ENCODE assay signal across 36 cellular contexts in genomic region chr5:76137887-76138542, GRCh38. TPM values are rescaled to one million over a fixed set of nuclear protein-coding genes. Genes with fewer than 3 reads are reported as not detected.
"Had no signal": no experiment of that assay in that cellular context is flagged by ENCODE, and none has a peak within 500 bp of the region (broad histone marks: within the 10 kb centered on the region; RNA-seq: fewer than 3 reads in every experiment).

No MANE protein-coding gene starts in this region.

- DNase-seq: activated B cell treated with CpG ODN at 0.5 μM for 24 hours; activated CD4-positive, alpha-beta memory T cell treated with anti-CD3 and anti-CD28 coated beads for 36 hours; activated CD4-positive, alpha-beta T cell treated with anti-CD3 and anti-CD28 coated beads for 4 hours; activated CD4-positive, alpha-beta T cell treated with anti-CD3 and anti-CD28 coated beads, Interleukin-2, amount 10 ng/mL, durations not matched to agents 7 days and 5 days; activated CD4-positive, CD25-positive, alpha-beta regulatory T cell treated with anti-CD3 and anti-CD28 coated beads, Interleukin-2, amount 50 U/mL, for 72 hours; activated CD8-positive, alpha-beta memory T cell treated with anti-CD3 and anti-CD28 coated beads, Interleukin-2, amount 50 U/mL, for 4 hours; activated CD8-positive, alpha-beta T cell treated with anti-CD3 and anti-CD28 coated beads for 36 hours; activated effector memory CD4-positive, alpha-beta T cell treated with anti-CD3 and anti-CD28 coated beads, Interleukin-2, amount 50 U/mL, for 16 hours; activated gamma-delta T cell treated with Interleukin-2 at 50 U/mL for 16 hours; activated naive CD4-positive, alpha-beta T cell; activated naive CD4-positive, alpha-beta T cell treated with anti-CD3 and anti-CD28 coated beads for 36 hours; activated naive CD4-positive, alpha-beta T cell treated with anti-CD3 and anti-CD28 coated beads, Interleukin-2, amount 50 U/mL, for 16 hours; activated naive CD8-positive, alpha-beta T cell treated with anti-CD3 and anti-CD28 coated beads for 36 hours; activated T-cell treated with anti-CD3 and anti-CD28 coated beads for 4 hours; activated T-cell treated with anti-CD3 and anti-CD28 coated beads, Interleukin-2, amount 50 U/mL, for 1 hour; activated T-cell treated with anti-CD3 and anti-CD28 coated beads, Interleukin-2, amount 50 U/mL, for 4 hours; activated T-cell treated with anti-CD3 and anti-CD28 coated beads, Interleukin-2, amount 50 U/mL, for 72 hours; adrenal gland; amniotic stem cell; aorta; caudate nucleus; cerebellar nuclear complex; T-helper 1 cell; T-helper 2 cell; T-helper 9 cell had no signal

- H3K27me3 ChIP-seq: adrenal gland had no signal

- H3K9me3 Mint-ChIP-seq: activated B cell treated with CpG ODN at 0.5 μM for 24 hours; activated CD4-positive, alpha-beta memory T cell treated with anti-CD3 and anti-CD28 coated beads for 36 hours; activated CD4-positive, alpha-beta T cell treated with anti-CD3 and anti-CD28 coated beads, Interleukin-2, amount 10 ng/mL, durations not matched to agents 7 days and 5 days; activated CD8-positive, alpha-beta T cell treated with anti-CD3 and anti-CD28 coated beads for 36 hours; activated naive CD4-positive, alpha-beta T cell treated with anti-CD3 and anti-CD28 coated beads for 36 hours; activated naive CD4-positive, alpha-beta T cell treated with anti-CD3 and anti-CD28 coated beads, Interleukin-2, amount 50 U/mL, for 72 hours; activated naive CD8-positive, alpha-beta T cell treated with anti-CD3 and anti-CD28 coated beads for 36 hours; activated T-cell treated with anti-CD3 and anti-CD28 coated beads, Interleukin-2, amount 50 U/mL, for 4 hours; activated T-cell treated with anti-CD3 and anti-CD28 coated beads, Interleukin-2, amount 50 U/mL, for 72 hours; activated T-helper 1 cell treated with anti-CD3 and anti-CD28 coated beads, Interleukin-12 subunit alpha, Interleukin-12 subunit beta, Interleukin-2, Interleukin-4 antibody, amounts not matched to agents 30 ng/mL and 10 ng/mL and 1 ng/mL, durations not matched to agents 14 hours and 24 hours and 36 hours; activated T-helper 17 cell treated with anti-CD3 and anti-CD28 coated beads, Interleukin-2, amount 50 U/mL, for 72 hours; brain; central memory CD8-positive, alpha-beta T cell; T-helper 1 cell treated with Interleukin-12 subunit alpha and Interleukin-12 subunit beta and Interleukin-4 antibody, amounts not matched to agents 30 μg/mL and 1 μg/mL, for 36 hours; T-helper 2 cell treated with Interferon-gamma antibody and Interleukin-4, amounts not matched to agents 5 μg/mL and 100 μg/mL, for 36 hours had no signal

- H3K27ac ChIP-seq: adrenal gland, cardiac muscle cell, VCaP had no signal

- H3K4me3 ChIP-seq: adrenal gland, cardiac muscle cell had no signal

- ATAC-seq: activated CD8-positive, alpha-beta T cell treated with anti-CD3 and anti-CD28 coated beads for 36 hours; activated naive CD4-positive, alpha-beta T cell treated with anti-CD3 and anti-CD28 coated beads, Interleukin-2, amount 50 U/mL, for 72 hours; activated T-cell treated with anti-CD3 and anti-CD28 coated beads, Interleukin-2, amount 50 U/mL, for 4 hours; activated T-cell treated with anti-CD3 and anti-CD28 coated beads, Interleukin-2, amount 50 U/mL, for 72 hours; activated T-helper 17 cell treated with anti-CD3 and anti-CD28 coated beads, Interleukin-2, amount 50 U/mL, for 72 hours had no signal

- H3K4me1 ChIP-seq: adrenal gland had no signal

- H3K9me3 ChIP-seq: adrenal gland had no signal

- H3K27ac Mint-ChIP-seq: activated B cell treated with CpG ODN at 0.5 μM for 24 hours; activated CD4-positive, alpha-beta memory T cell treated with anti-CD3 and anti-CD28 coated beads for 36 hours; activated CD4-positive, alpha-beta T cell treated with anti-CD3 and anti-CD28 coated beads, Interleukin-2, amount 10 ng/mL, durations not matched to agents 7 days and 5 days; activated CD8-positive, alpha-beta T cell treated with anti-CD3 and anti-CD28 coated beads for 36 hours; activated naive CD4-positive, alpha-beta T cell treated with anti-CD3 and anti-CD28 coated beads for 36 hours; activated naive CD4-positive, alpha-beta T cell treated with anti-CD3 and anti-CD28 coated beads, Interleukin-2, amount 50 U/mL, for 72 hours; activated naive CD8-positive, alpha-beta T cell treated with anti-CD3 and anti-CD28 coated beads for 36 hours; activated T-cell treated with anti-CD3 and anti-CD28 coated beads, Interleukin-2, amount 50 U/mL, for 72 hours; activated T-helper 1 cell treated with anti-CD3 and anti-CD28 coated beads, Interleukin-12 subunit alpha, Interleukin-12 subunit beta, Interleukin-2, Interleukin-4 antibody, amounts not matched to agents 30 ng/mL and 10 ng/mL and 1 ng/mL, durations not matched to agents 14 hours and 24 hours and 36 hours; activated T-helper 17 cell treated with anti-CD3 and anti-CD28 coated beads, Interleukin-2, amount 50 U/mL, for 72 hours; brain; T-helper 1 cell treated with Interleukin-12 subunit alpha and Interleukin-12 subunit beta and Interleukin-4 antibody, amounts not matched to agents 30 μg/mL and 1 μg/mL, for 36 hours; T-helper 2 cell treated with Interferon-gamma antibody and Interleukin-4, amounts not matched to agents 5 μg/mL and 100 μg/mL, for 36 hours had no signal

- H3K36me3 Mint-ChIP-seq: activated CD4-positive, alpha-beta memory T cell treated with anti-CD3 and anti-CD28 coated beads for 36 hours; activated naive CD4-positive, alpha-beta T cell treated with anti-CD3 and anti-CD28 coated beads, Interleukin-2, amount 50 U/mL, for 72 hours; activated naive CD8-positive, alpha-beta T cell treated with anti-CD3 and anti-CD28 coated beads for 36 hours; brain had no signal

- H3K4me3 Mint-ChIP-seq: activated B cell treated with CpG ODN at 0.5 μM for 24 hours; activated CD4-positive, alpha-beta memory T cell treated with anti-CD3 and anti-CD28 coated beads for 36 hours; activated CD4-positive, alpha-beta T cell treated with anti-CD3 and anti-CD28 coated beads, Interleukin-2, amount 10 ng/mL, durations not matched to agents 7 days and 5 days; activated CD8-positive, alpha-beta T cell treated with anti-CD3 and anti-CD28 coated beads for 36 hours; activated naive CD4-positive, alpha-beta T cell treated with anti-CD3 and anti-CD28 coated beads for 36 hours; activated naive CD8-positive, alpha-beta T cell treated with anti-CD3 and anti-CD28 coated beads for 36 hours; activated T-cell treated with anti-CD3 and anti-CD28 coated beads, Interleukin-2, amount 50 U/mL, for 4 hours; activated T-cell treated with anti-CD3 and anti-CD28 coated beads, Interleukin-2, amount 50 U/mL, for 72 hours; activated T-helper 1 cell treated with anti-CD3 and anti-CD28 coated beads, Interleukin-12 subunit alpha, Interleukin-12 subunit beta, Interleukin-2, Interleukin-4 antibody, amounts not matched to agents 30 ng/mL and 10 ng/mL and 1 ng/mL, durations not matched to agents 14 hours and 24 hours and 36 hours; activated T-helper 17 cell treated with anti-CD3 and anti-CD28 coated beads, Interleukin-2, amount 50 U/mL, for 72 hours; brain; central memory CD8-positive, alpha-beta T cell; T-helper 1 cell treated with Interleukin-12 subunit alpha and Interleukin-12 subunit beta and Interleukin-4 antibody, amounts not matched to agents 30 μg/mL and 1 μg/mL, for 36 hours; T-helper 2 cell treated with Interferon-gamma antibody and Interleukin-4, amounts not matched to agents 5 μg/mL and 100 μg/mL, for 36 hours had no signal

- H3K36me3 ChIP-seq: adrenal gland, cardiac muscle cell had no signal

- H3K4me1 Mint-ChIP-seq: activated B cell treated with CpG ODN at 0.5 μM for 24 hours; activated CD4-positive, alpha-beta T cell treated with anti-CD3 and anti-CD28 coated beads, Interleukin-2, amount 10 ng/mL, durations not matched to agents 7 days and 5 days; activated naive CD8-positive, alpha-beta T cell treated with anti-CD3 and anti-CD28 coated beads for 36 hours; activated T-helper 17 cell treated with anti-CD3 and anti-CD28 coated beads, Interleukin-2, amount 50 U/mL, for 72 hours; brain; central memory CD8-positive, alpha-beta T cell had no signal

RNA-seq across cellular contexts. Expression of gene SV2C, which starts 54.8 kb away (rescaled TPM):
- total RNA-seq: activated B cell treated with CpG ODN at 0.5 μM for 24 hours; activated CD8-positive, alpha-beta memory T cell treated with anti-CD3 and anti-CD28 coated beads for 36 hours; activated naive CD4-positive, alpha-beta T cell treated with anti-CD3 and anti-CD28 coated beads for 36 hours; activated naive CD8-positive, alpha-beta T cell treated with anti-CD3 and anti-CD28 coated beads for 36 hours; activated T-cell treated with anti-CD3 and anti-CD28 coated beads, Interleukin-2, amount 50 U/mL, for 4 hours; bronchial epithelial cell had no signal
